Comparison of ENCODE assay signal across 1 cellular context in the genomic region with DNA sequence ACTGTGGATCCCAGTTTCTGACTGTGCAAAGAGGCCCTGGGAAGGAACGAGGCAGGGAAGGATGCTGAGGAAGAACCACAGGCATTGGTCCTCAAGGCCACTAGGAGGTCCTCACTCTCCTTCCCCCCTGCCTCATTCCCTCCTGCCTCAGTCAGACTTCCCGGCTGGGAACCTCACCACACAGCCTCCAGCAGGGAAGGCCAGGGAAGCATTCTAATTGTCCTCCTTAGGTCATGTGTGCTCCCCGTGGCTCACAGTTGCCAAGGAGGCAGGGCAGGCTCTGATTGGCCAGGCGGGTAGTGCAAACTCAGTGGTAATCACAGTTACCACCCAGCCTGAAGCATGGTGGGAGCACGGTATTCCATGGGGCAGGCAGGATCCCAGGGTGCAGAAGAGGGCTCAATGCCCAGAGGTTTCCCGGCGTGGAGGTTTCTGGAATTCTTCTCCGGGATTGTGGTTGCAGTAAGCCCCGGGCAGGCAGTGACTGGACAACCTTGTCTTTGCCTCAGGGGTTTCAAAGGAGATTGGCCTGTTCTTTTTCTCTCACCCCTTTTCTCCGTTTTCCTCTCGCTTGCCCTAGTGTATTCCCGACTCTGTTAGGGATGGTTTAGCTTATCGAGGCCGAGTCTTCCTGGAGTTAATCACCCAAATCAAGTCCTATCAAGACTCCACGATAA.
A peak's percentile ranks its signal among the peaks of the same experiment; 100 is the strongest.
TF ChIP-seq lines count a peak whose summit lies in the region.

No MANE protein-coding gene starts in this region.

TF ChIP-seq in HepG2, 621 proteins besides CTCF, POLR2A, EP300 and RAD21:
- TF ChIP-seq GPN1 (CRISPR knock-in tag; IDR thresholded peaks at IDR 0.05; ENCODE audit: borderline replicate concordance), result no peak
- TF ChIP-seq BHLHE40 (IDR thresholded peaks at IDR 0.05; ENCODE audit: low read length), result 0 out of 2 replicates have a peak, but pooled peaks have one; percentile 12
- peak; percentile 52; the same call in 1 of the 2 replicates for TF ChIP-seq RFX5 (IDR thresholded peaks at IDR 0.05; ENCODE audit: low read depth, low read length)
- TF ChIP-seq SNAPC5 (CRISPR knock-in tag; IDR thresholded peaks at IDR 0.05; ENCODE audit: borderline replicate concordance), result no peak
- TF ChIP-seq ZNF263 (CRISPR knock-in tag; IDR thresholded peaks at IDR 0.05), result peak; percentile 56; the same call in 1 of the 2 replicates
- peak; percentile 67 for TF ChIP-seq ZNF770 (CRISPR knock-in tag; IDR thresholded peaks at IDR 0.05)
- TF ChIP-seq, protein P1, sequence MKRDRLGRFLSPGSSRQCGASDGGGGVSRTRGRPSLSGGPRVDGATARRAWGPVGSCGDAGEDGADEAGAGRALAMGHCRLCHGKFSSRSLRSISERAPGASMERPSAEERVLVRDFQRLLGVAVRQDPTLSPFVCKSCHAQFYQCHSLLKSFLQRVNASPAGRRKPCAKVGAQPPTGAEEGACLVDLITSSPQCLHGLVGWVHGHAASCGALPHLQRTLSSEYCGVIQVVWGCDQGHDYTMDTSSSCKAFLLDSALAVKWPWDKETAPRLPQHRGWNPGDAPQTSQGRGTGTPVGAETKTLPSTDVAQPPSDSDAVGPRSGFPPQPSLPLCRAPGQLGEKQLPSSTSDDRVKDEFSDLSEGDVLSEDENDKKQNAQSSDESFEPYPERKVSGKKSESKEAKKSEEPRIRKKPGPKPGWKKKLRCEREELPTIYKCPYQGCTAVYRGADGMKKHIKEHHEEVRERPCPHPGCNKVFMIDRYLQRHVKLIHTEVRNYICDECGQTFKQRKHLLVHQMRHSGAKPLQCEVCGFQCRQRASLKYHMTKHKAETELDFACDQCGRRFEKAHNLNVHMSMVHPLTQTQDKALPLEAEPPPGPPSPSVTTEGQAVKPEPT (CRISPR knock-in tag; IDR thresholded peaks at IDR 0.05; ENCODE audit: low read depth), result 0 out of 2 replicates have a peak, but pooled peaks have one; percentile 34
- 0 out of 2 replicates have a peak, but pooled peaks have one; percentile 7 for TF ChIP-seq SPEN (CRISPR knock-in tag; IDR thresholded peaks at IDR 0.05; ENCODE audit: low read depth)
- TF ChIP-seq, protein P2, sequence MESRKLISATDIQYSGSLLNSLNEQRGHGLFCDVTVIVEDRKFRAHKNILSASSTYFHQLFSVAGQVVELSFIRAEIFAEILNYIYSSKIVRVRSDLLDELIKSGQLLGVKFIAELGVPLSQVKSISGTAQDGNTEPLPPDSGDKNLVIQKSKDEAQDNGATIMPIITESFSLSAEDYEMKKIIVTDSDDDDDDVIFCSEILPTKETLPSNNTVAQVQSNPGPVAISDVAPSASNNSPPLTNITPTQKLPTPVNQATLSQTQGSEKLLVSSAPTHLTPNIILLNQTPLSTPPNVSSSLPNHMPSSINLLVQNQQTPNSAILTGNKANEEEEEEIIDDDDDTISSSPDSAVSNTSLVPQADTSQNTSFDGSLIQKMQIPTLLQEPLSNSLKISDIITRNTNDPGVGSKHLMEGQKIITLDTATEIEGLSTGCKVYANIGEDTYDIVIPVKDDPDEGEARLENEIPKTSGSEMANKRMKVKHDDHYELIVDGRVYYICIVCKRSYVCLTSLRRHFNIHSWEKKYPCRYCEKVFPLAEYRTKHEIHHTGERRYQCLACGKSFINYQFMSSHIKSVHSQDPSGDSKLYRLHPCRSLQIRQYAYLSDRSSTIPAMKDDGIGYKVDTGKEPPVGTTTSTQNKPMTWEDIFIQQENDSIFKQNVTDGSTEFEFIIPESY (CRISPR knock-in tag; IDR thresholded peaks at IDR 0.05), result 0 out of 2 replicates have a peak, but pooled peaks have one; percentile 4
- TF ChIP-seq, protein P3, sequence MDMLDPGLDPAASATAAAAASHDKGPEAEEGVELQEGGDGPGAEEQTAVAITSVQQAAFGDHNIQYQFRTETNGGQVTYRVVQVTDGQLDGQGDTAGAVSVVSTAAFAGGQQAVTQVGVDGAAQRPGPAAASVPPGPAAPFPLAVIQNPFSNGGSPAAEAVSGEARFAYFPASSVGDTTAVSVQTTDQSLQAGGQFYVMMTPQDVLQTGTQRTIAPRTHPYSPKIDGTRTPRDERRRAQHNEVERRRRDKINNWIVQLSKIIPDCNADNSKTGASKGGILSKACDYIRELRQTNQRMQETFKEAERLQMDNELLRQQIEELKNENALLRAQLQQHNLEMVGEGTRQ (IDR thresholded peaks at IDR 0.05; ENCODE audit: low read depth, low read length), result no peak
- TF ChIP-seq, protein P3 (CRISPR knock-in tag; IDR thresholded peaks at IDR 0.05; ENCODE audit: borderline replicate concordance), result no peak
